ENCODE assay signal across 25 cellular contexts in the genomic region with DNA sequence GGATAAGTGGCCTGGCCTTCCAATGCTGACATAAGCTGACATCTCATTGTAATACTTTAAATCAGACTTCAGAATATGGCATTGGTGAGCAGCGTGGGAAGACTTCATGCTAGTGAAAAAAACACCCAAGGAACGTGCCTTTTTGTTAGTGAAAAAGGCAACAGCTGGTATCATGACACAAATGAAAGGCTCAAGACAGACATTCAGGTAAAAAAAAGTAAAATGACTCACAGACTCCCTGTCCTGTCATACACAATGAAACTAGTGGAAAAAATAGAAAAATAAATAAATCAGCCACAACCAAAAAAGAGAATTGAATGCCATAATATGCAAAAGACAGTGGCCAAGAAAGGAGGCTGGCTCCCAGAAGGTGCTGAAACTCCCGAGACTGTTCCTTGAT.
DNase-seq lines count a peak whose midpoint lies in the region; ATAC-seq and TF ChIP-seq lines count a peak whose summit lies in the region.
"Had no signal": no experiment of that assay in that cellular context is flagged by ENCODE, and none has a peak within 500 bp of the region (broad histone marks: within the 10 kb centered on the region; RNA-seq: fewer than 3 reads in every experiment).

No MANE protein-coding gene starts in this region.

- ATAC-seq in GM18867 (IDR thresholded peaks at IDR 0.05; ENCODE audit: unreplicated experiment) (peak; percentile 33), GM21619 (IDR thresholded peaks at IDR 0.05; ENCODE audit: unreplicated experiment) (peak; percentile 29), HG03354 (IDR thresholded peaks at IDR 0.05; ENCODE audit: poor library complexity, severe bottlenecking, unreplicated experiment) (peak; percentile 43), GM21381 (IDR thresholded peaks at IDR 0.05; ENCODE audit: unreplicated experiment) (no peak)
- ATAC-seq in activated CD4-positive, CD25-positive, alpha-beta regulatory T cell treated with anti-CD3 and anti-CD28 coated beads, Interleukin-2, amount 50 U/mL, for 24 hours: no peak
- ATAC-seq: sciatic nerve had no signal

- TF ChIP-seq CTCF in VCaP (conservative IDR thresholded peaks at IDR 0.05): no peak

- DNase-seq in activated CD4-positive, alpha-beta T cell treated with anti-CD3 and anti-CD28 coated beads, Interleukin-2, amount 50 U/mL, for 4 hours: no peak
- no peak for DNase-seq in GM19240 (ENCODE audit: insufficient read length, low spot score)
- DNase-seq: activated CD4-positive, alpha-beta T cell treated with anti-CD3 and anti-CD28 coated beads, Interleukin-2, amount 10 ng/mL, durations not matched to agents 24 days and 14 days; activated naive CD4-positive, alpha-beta T cell treated with anti-CD3 and anti-CD28 coated beads for 36 hours; activated T-cell treated with anti-CD3 and anti-CD28 coated beads, Interleukin-2, amount 50 U/mL, for 48 hours; colonic mucosa; effector memory CD4-positive, alpha-beta T cell; foreskin fibroblast; GM23248; Karpas-422; mammary epithelial cell; NCI-H1694 treated with DMSO at 0.1 percent for 48 hours; NCI-H2171 treated with DMSO at 0.1 percent for 48 hours; NCI-H526; posterior cingulate gyrus; stomach; tibial artery had no signal

- H3K27ac ChIP-seq in VCaP: peak overlapping the region; percentile 91
- H3K27ac ChIP-seq: colonic mucosa, GM23248, SJSA1, stomach, tibial artery had no signal

Comparison
In these comparisons a context has a peak if more than half of its experiments do, and no peak if none do; other contexts are left out.
1. ATAC-seq: peak in GM18867 (single experiment), GM21619 (single experiment) and HG03354 (single experiment); none in GM21381 (single experiment) and activated CD4-positive, CD25-positive, alpha-beta regulatory T cell treated with anti-CD3 and anti-CD28 coated beads, Interleukin-2, amount 50 U/mL, for 24 hours (0 of 2).